Comparison of ENCODE assay signal across 2 cellular contexts in the genomic region with DNA sequence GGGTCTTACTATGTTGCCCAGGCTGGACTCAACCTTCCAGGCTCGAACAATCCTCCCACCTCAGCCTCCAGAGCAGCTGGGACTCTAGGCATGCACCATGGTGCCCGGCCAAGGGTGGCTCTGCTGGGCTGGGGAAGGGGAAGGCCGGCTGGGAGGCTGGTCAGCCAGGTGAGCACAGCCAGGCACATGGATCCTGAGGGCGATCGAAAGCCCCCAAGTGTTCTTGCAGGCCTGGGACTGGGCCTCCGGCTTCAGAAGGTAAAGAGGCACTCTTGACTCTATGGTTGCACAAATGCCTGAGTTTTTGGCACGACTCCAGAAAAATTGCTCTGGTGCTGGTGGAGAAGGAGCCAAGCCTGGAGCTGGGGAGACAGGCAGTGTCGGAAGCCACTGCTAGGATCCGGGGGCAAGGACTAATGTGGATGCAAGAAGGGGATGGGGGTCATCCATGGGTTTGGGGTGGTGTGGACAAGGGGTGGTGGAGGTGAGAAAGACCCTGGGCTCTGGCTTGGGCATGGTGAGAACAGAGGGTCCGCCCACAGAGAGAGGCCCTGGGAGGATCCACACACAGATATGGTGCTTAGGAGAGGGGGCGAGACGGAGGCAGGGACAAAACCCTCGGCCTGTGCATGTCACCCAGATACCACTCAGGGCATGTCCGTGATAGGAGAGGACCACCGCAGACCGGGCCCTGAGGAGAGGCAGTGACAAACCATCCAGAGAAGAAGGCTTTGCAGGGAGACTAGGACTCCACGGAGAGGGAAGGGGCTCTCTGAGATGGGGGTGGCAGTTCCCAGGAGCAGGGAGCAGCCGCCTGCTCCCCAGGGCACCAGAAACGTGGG.
A peak's percentile ranks its signal among the peaks of the same experiment; 100 is the strongest.
TF ChIP-seq lines count a peak whose summit lies in the region.

No MANE protein-coding gene starts in this region.

TF ChIP-seq in WTC11, 78 proteins besides CTCF, POLR2A, EP300 and RAD21:
- TF ChIP-seq ZNF317 (CRISPR knock-in tag; IDR thresholded peaks at IDR 0.05; ENCODE audit: borderline replicate concordance, low read depth) (no peak), MXD4 (CRISPR knock-in tag; IDR thresholded peaks at IDR 0.05; ENCODE audit: borderline replicate concordance) (no peak), SMAD4 (CRISPR knock-in tag; IDR thresholded peaks at IDR 0.05) (no peak), ZNF121 (CRISPR knock-in tag; IDR thresholded peaks at IDR 0.05) (peak; percentile 83)
- TF ChIP-seq, protein P1, sequence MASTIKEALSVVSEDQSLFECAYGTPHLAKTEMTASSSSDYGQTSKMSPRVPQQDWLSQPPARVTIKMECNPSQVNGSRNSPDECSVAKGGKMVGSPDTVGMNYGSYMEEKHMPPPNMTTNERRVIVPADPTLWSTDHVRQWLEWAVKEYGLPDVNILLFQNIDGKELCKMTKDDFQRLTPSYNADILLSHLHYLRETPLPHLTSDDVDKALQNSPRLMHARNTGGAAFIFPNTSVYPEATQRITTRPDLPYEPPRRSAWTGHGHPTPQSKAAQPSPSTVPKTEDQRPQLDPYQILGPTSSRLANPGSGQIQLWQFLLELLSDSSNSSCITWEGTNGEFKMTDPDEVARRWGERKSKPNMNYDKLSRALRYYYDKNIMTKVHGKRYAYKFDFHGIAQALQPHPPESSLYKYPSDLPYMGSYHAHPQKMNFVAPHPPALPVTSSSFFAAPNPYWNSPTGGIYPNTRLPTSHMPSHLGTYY (CRISPR knock-in tag; IDR thresholded peaks at IDR 0.05) = no peak
- TF ChIP-seq, protein P2, sequence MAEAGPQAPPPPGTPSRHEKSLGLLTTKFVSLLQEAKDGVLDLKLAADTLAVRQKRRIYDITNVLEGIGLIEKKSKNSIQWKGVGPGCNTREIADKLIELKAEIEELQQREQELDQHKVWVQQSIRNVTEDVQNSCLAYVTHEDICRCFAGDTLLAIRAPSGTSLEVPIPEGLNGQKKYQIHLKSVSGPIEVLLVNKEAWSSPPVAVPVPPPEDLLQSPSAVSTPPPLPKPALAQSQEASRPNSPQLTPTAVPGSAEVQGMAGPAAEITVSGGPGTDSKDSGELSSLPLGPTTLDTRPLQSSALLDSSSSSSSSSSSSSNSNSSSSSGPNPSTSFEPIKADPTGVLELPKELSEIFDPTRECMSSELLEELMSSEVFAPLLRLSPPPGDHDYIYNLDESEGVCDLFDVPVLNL (CRISPR knock-in tag; IDR thresholded peaks at IDR 0.05; ENCODE audit: borderline replicate concordance, low read depth) = no peak
- TF ChIP-seq, protein P3, sequence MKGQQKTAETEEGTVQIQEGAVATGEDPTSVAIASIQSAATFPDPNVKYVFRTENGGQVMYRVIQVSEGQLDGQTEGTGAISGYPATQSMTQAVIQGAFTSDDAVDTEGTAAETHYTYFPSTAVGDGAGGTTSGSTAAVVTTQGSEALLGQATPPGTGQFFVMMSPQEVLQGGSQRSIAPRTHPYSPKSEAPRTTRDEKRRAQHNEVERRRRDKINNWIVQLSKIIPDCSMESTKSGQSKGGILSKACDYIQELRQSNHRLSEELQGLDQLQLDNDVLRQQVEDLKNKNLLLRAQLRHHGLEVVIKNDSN (CRISPR knock-in tag; IDR thresholded peaks at IDR 0.05) = no peak
- TF ChIP-seq, protein P4, sequence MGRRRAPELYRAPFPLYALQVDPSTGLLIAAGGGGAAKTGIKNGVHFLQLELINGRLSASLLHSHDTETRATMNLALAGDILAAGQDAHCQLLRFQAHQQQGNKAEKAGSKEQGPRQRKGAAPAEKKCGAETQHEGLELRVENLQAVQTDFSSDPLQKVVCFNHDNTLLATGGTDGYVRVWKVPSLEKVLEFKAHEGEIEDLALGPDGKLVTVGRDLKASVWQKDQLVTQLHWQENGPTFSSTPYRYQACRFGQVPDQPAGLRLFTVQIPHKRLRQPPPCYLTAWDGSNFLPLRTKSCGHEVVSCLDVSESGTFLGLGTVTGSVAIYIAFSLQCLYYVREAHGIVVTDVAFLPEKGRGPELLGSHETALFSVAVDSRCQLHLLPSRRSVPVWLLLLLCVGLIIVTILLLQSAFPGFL (CRISPR knock-in tag; IDR thresholded peaks at IDR 0.05; ENCODE audit: borderline replicate concordance) = no peak
TF ChIP-seq in WTC11: peak in this region for 1.

TF ChIP-seq in HepG2, 621 proteins besides CTCF, POLR2A, EP300 and RAD21:
- TF ChIP-seq CEBPG (CRISPR knock-in tag; IDR thresholded peaks at IDR 0.05) (peak; percentile 67), CEBPB (IDR thresholded peaks at IDR 0.05; ENCODE audit: borderline replicate concordance, low read depth, low read length) (peak; percentile 73), PAX8 (CRISPR knock-in tag; IDR thresholded peaks at IDR 0.05; ENCODE audit: borderline replicate concordance) (no peak)
TF ChIP-seq in HepG2: peak in this region for 2.
